Comparison of ENCODE assay signal across 1 cellular context in genomic region chr11:112086422-112087191, GRCh38.
TF ChIP-seq lines count a peak whose summit lies in the region.

SDHD (plus strand) TSS chr11:112086873; CDS start chr11:112086908, 35 bp downstream.
A gene with protein sequence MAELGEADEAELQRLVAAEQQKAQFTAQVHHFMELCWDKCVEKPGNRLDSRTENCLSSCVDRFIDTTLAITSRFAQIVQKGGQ (minus strand): TSS chr11:112086756. CDS start chr11:112086723, 33 bp downstream.

TF ChIP-seq in HepG2, 621 proteins besides CTCF, POLR2A, EP300 and RAD21 (continued from another document and continues in another):
- TF ChIP-seq PBX2 (CRISPR knock-in tag; IDR thresholded peaks at IDR 0.05) (no peak), CHCHD3 (CRISPR knock-in tag; IDR thresholded peaks at IDR 0.05) (no peak), ZNF484 (CRISPR knock-in tag; IDR thresholded peaks at IDR 0.05; ENCODE audit: borderline replicate concordance, low read depth) (no peak), ZHX1 (CRISPR knock-in tag; IDR thresholded peaks at IDR 0.05; ENCODE audit: low read depth) (peak; percentile 84), CHD2 (IDR thresholded peaks at IDR 0.05; ENCODE audit: low read depth, low read length) (no peak), ARHGAP35 (CRISPR knock-in tag; IDR thresholded peaks at IDR 0.05; ENCODE audit: borderline replicate concordance) (no peak), KDM5A (IDR thresholded peaks at IDR 0.05; ENCODE audit: borderline replicate concordance, low read length) (peak; percentile 91), IKZF5 (CRISPR knock-in tag; IDR thresholded peaks at IDR 0.05) (peak; percentile 77), ZSCAN31 (CRISPR knock-in tag; IDR thresholded peaks at IDR 0.05; ENCODE audit: low read depth) (peak; percentile 76; the same call in 1 of the 2 replicates), PAX8 (CRISPR knock-in tag; IDR thresholded peaks at IDR 0.05; ENCODE audit: borderline replicate concordance) (no peak; the same call in 1 of the 2 replicates), NFE2 (CRISPR knock-in tag; IDR thresholded peaks at IDR 0.05) (no peak), ZNF343 (CRISPR knock-in tag; IDR thresholded peaks at IDR 0.05) (no peak), ATRX (CRISPR knock-in tag; IDR thresholded peaks at IDR 0.05; ENCODE audit: borderline replicate concordance) (no peak), ZFP36L1 (CRISPR knock-in tag; IDR thresholded peaks at IDR 0.05) (peak; percentile 57), ZNF841 (CRISPR knock-in tag; IDR thresholded peaks at IDR 0.05; ENCODE audit: borderline replicate concordance) (no peak), ELF3 (CRISPR knock-in tag; IDR thresholded peaks at IDR 0.05) (peak; percentile 97), ZNF275 (CRISPR knock-in tag; IDR thresholded peaks at IDR 0.05; ENCODE audit: borderline replicate concordance) (no peak; the same call in 1 of the 2 replicates), PAF1 (CRISPR knock-in tag; IDR thresholded peaks at IDR 0.05) (no peak), ZNF616 (CRISPR knock-in tag; IDR thresholded peaks at IDR 0.05; ENCODE audit: low read depth) (peak; percentile 62; the same call in 1 of the 2 replicates), ATF4 (CRISPR knock-in tag; IDR thresholded peaks at IDR 0.05) (peak in 1 of 2 experiments; percentile 73; a peak in 2 of 4 replicates), NFE2L1 (CRISPR knock-in tag; IDR thresholded peaks at IDR 0.05; ENCODE audit: borderline replicate concordance) (no peak), SOX13 (IDR thresholded peaks at IDR 0.05) (no peak), SOX13 (CRISPR knock-in tag; conservative IDR thresholded peaks at IDR 0.05 in 1 of 2, IDR thresholded peaks at IDR 0.05 in 1 of 2) (peak in 1 of 2 experiments; percentile 62; a peak in 1 of 4 replicates), SP5 (CRISPR knock-in tag; IDR thresholded peaks at IDR 0.05; ENCODE audit: borderline replicate concordance, low read depth) (peak; percentile 93), MXD1 (CRISPR knock-in tag; IDR thresholded peaks at IDR 0.05) (peak; percentile 51; the same call in 1 of the 2 replicates), ZBTB42 (CRISPR knock-in tag; IDR thresholded peaks at IDR 0.05) (no peak), RXRB (CRISPR knock-in tag; IDR thresholded peaks at IDR 0.05; ENCODE audit: borderline replicate concordance) (peak; percentile 53; the same call in 1 of the 2 replicates), ZNF205 (CRISPR knock-in tag; IDR thresholded peaks at IDR 0.05) (no peak), SNAPC2 (CRISPR knock-in tag; IDR thresholded peaks at IDR 0.05) (no peak), HHEX (CRISPR knock-in tag; IDR thresholded peaks at IDR 0.05) (no peak), ZNF883 (CRISPR knock-in tag; IDR thresholded peaks at IDR 0.05; ENCODE audit: not compliant biosample characterization) (no peak), TOPORS (CRISPR knock-in tag; IDR thresholded peaks at IDR 0.05) (0 out of 2 replicates have a peak, but pooled peaks have one; percentile 28), SIN3A (IDR thresholded peaks at IDR 0.05; ENCODE audit: borderline replicate concordance, low read depth, low read length) (peak; percentile 92; the same call in 1 of the 2 replicates), ZNF20 (CRISPR knock-in tag; IDR thresholded peaks at IDR 0.05) (no peak), ZNF556 (CRISPR knock-in tag; IDR thresholded peaks at IDR 0.05; ENCODE audit: borderline replicate concordance) (no peak), KDM5B (CRISPR knock-in tag; IDR thresholded peaks at IDR 0.05; ENCODE audit: borderline replicate concordance) (peak; percentile 69; the same call in 1 of the 2 replicates), JUN (CRISPR knock-in tag; IDR thresholded peaks at IDR 0.05) (no peak), SALL2 (CRISPR knock-in tag; IDR thresholded peaks at IDR 0.05) (peak; percentile 52; the same call in 1 of the 2 replicates), DMAP1 (CRISPR knock-in tag; IDR thresholded peaks at IDR 0.05) (peak; percentile 85; the same call in 1 of the 2 replicates), MLLT10 (CRISPR knock-in tag; IDR thresholded peaks at IDR 0.05) (no peak), ZNF12 (CRISPR knock-in tag; IDR thresholded peaks at IDR 0.05) (no peak), PLRG1 (conservative IDR thresholded peaks at IDR 0.05) (no peak), RARG (CRISPR knock-in tag; IDR thresholded peaks at IDR 0.05; ENCODE audit: low read depth) (no peak), EED (CRISPR knock-in tag; IDR thresholded peaks at IDR 0.05) (no peak), KAT8 (CRISPR knock-in tag; IDR thresholded peaks at IDR 0.05) (peak; percentile 99), CBFB (CRISPR knock-in tag; IDR thresholded peaks at IDR 0.05) (peak; percentile 58; the same call in 1 of the 2 replicates)
- TF ChIP-seq, protein P1, sequence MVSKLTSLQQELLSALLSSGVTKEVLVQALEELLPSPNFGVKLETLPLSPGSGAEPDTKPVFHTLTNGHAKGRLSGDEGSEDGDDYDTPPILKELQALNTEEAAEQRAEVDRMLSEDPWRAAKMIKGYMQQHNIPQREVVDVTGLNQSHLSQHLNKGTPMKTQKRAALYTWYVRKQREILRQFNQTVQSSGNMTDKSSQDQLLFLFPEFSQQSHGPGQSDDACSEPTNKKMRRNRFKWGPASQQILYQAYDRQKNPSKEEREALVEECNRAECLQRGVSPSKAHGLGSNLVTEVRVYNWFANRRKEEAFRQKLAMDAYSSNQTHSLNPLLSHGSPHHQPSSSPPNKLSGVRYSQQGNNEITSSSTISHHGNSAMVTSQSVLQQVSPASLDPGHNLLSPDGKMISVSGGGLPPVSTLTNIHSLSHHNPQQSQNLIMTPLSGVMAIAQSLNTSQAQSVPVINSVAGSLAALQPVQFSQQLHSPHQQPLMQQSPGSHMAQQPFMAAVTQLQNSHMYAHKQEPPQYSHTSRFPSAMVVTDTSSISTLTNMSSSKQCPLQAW (CRISPR knock-in tag; IDR thresholded peaks at IDR 0.05) = peak; percentile 80
- TF ChIP-seq, protein P2, sequence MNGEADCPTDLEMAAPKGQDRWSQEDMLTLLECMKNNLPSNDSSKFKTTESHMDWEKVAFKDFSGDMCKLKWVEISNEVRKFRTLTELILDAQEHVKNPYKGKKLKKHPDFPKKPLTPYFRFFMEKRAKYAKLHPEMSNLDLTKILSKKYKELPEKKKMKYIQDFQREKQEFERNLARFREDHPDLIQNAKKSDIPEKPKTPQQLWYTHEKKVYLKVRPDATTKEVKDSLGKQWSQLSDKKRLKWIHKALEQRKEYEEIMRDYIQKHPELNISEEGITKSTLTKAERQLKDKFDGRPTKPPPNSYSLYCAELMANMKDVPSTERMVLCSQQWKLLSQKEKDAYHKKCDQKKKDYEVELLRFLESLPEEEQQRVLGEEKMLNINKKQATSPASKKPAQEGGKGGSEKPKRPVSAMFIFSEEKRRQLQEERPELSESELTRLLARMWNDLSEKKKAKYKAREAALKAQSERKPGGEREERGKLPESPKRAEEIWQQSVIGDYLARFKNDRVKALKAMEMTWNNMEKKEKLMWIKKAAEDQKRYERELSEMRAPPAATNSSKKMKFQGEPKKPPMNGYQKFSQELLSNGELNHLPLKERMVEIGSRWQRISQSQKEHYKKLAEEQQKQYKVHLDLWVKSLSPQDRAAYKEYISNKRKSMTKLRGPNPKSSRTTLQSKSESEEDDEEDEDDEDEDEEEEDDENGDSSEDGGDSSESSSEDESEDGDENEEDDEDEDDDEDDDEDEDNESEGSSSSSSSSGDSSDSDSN (CRISPR knock-in tag; IDR thresholded peaks at IDR 0.05) = peak; percentile 84
- TF ChIP-seq, protein P3, sequence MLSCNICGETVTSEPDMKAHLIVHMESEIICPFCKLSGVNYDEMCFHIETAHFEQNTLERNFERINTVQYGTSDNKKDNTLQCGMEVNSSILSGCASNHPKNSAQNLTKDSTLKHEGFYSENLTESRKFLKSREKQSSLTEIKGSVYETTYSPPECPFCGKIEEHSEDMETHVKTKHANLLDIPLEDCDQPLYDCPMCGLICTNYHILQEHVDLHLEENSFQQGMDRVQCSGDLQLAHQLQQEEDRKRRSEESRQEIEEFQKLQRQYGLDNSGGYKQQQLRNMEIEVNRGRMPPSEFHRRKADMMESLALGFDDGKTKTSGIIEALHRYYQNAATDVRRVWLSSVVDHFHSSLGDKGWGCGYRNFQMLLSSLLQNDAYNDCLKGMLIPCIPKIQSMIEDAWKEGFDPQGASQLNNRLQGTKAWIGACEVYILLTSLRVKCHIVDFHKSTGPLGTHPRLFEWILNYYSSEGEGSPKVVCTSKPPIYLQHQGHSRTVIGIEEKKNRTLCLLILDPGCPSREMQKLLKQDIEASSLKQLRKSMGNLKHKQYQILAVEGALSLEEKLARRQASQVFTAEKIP (CRISPR knock-in tag; IDR thresholded peaks at IDR 0.05; ENCODE audit: borderline replicate concordance) = no peak; the same call in 1 of the 2 replicates
- TF ChIP-seq, protein P4, sequence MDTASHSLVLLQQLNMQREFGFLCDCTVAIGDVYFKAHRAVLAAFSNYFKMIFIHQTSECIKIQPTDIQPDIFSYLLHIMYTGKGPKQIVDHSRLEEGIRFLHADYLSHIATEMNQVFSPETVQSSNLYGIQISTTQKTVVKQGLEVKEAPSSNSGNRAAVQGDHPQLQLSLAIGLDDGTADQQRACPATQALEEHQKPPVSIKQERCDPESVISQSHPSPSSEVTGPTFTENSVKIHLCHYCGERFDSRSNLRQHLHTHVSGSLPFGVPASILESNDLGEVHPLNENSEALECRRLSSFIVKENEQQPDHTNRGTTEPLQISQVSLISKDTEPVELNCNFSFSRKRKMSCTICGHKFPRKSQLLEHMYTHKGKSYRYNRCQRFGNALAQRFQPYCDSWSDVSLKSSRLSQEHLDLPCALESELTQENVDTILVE (CRISPR knock-in tag; IDR thresholded peaks at IDR 0.05) = peak; percentile 84
